ENCODE assay signal across 23 cellular contexts in the genomic region with DNA sequence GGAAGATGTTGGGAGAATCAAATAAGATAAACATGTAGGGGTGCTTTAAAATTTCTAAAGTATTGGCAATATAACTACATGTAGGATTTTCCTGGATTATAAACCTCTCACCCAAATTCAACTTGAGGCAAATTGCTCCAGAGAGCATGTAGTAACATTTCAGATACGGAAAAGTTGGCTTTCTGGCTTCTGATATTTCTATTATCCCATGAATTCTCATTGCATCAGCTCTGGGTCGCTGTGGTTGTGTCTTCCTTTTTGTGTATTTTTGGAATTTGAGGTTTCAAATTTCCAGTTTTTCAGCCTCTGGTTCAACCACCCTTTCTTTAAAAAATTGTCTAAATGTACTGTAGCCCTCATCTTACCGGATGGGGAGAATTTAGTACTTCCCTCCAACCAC.
"Had no signal": no experiment of that assay in that cellular context is flagged by ENCODE, and none has a peak within 500 bp of the region (broad histone marks: within the 10 kb centered on the region; RNA-seq: fewer than 3 reads in every experiment).

No MANE protein-coding gene starts in this region.

- H3K27me3 ChIP-seq: esophagus squamous epithelium, gastrocnemius medialis, hepatocyte, sigmoid colon, stomach, thyroid gland, upper lobe of left lung had no signal

- H3K36me3 Mint-ChIP-seq: activated naive CD4-positive, alpha-beta T cell treated with anti-CD3 and anti-CD28 coated beads, Interleukin-2, amount 50 U/mL, for 72 hours; naive B cell; stimulated activated naive B cell treated with anti-CD40 and anti-IgM and Interleukin-4, amounts not matched to agents 10 μg/mL and 1 μg/mL and 100 μg/mL, for 72 hours had no signal

- DNase-seq: activated CD4-positive, CD25-positive, alpha-beta regulatory T cell; activated naive CD4-positive, alpha-beta T cell; activated T-cell treated with anti-CD3 and anti-CD28 coated beads for 4 hours; anterior cingulate cortex; esophagus squamous epithelium; gastrocnemius medialis; left ventricle myocardium inferior; naive B cell; psoas muscle; sigmoid colon; stimulated activated naive B cell treated with anti-CD40 and anti-IgM and Interleukin-4, amounts not matched to agents 10 μg/mL and 1 μg/mL and 100 μg/mL, for 72 hours; stomach; thyroid gland; upper lobe of left lung had no signal

- H3K4me3 Mint-ChIP-seq: activated T-cell treated with anti-CD3 and anti-CD28 coated beads, Interleukin-2, amount 50 U/mL, for 72 hours; central memory CD8-positive, alpha-beta T cell; dendritic cell treated with granulocyte-macrophage colony-stimulating factor and Interleukin-4, amounts not matched to agents 40 ng/mL and 50 ng/mL, for 4 days; endodermal cell; naive B cell; stimulated activated naive B cell treated with anti-CD40 and anti-IgM and Interleukin-4, amounts not matched to agents 10 μg/mL and 1 μg/mL and 100 μg/mL, for 72 hours had no signal

- H3K9me3 Mint-ChIP-seq: activated naive CD4-positive, alpha-beta T cell treated with anti-CD3 and anti-CD28 coated beads, Interleukin-2, amount 50 U/mL, for 72 hours; activated T-cell treated with anti-CD3 and anti-CD28 coated beads, Interleukin-2, amount 50 U/mL, for 72 hours; central memory CD8-positive, alpha-beta T cell; dendritic cell treated with granulocyte-macrophage colony-stimulating factor and Interleukin-4, amounts not matched to agents 40 ng/mL and 50 ng/mL, for 4 days; endodermal cell; naive B cell; stimulated activated naive B cell treated with anti-CD40 and anti-IgM and Interleukin-4, amounts not matched to agents 10 μg/mL and 1 μg/mL and 100 μg/mL, for 72 hours had no signal

- H3K4me1 Mint-ChIP-seq: central memory CD8-positive, alpha-beta T cell; naive B cell had no signal

- H3K27ac ChIP-seq: esophagus squamous epithelium, gastrocnemius medialis, left ventricle myocardium inferior, parathyroid adenoma, psoas muscle, sigmoid colon, stomach, thyroid gland, upper lobe of left lung had no signal

- H3K4me1 ChIP-seq: esophagus squamous epithelium, gastrocnemius medialis, left ventricle myocardium inferior, parathyroid adenoma, psoas muscle, sigmoid colon, stomach, upper lobe of left lung had no signal

- H3K27me3 Mint-ChIP-seq: central memory CD8-positive, alpha-beta T cell; dendritic cell treated with granulocyte-macrophage colony-stimulating factor and Interleukin-4, amounts not matched to agents 40 ng/mL and 50 ng/mL, for 4 days; stimulated activated naive B cell treated with anti-CD40 and anti-IgM and Interleukin-4, amounts not matched to agents 10 μg/mL and 1 μg/mL and 100 μg/mL, for 72 hours had no signal

- H3K9me3 ChIP-seq: esophagus squamous epithelium, gastrocnemius medialis, left ventricle myocardium inferior, psoas muscle, sigmoid colon, stomach, thyroid gland, upper lobe of left lung had no signal

- H3K4me3 ChIP-seq: esophagus squamous epithelium, gastrocnemius medialis, hepatocyte, left ventricle myocardium inferior, lung, psoas muscle, sigmoid colon, stomach, thyroid gland, upper lobe of left lung had no signal

- FAIRE-seq: bronchial epithelial cell had no signal

- H3K4me2 ChIP-seq: hepatocyte had no signal

- H2AFZ ChIP-seq: hepatocyte, parathyroid adenoma had no signal

- H3K9ac ChIP-seq: parathyroid adenoma had no signal

- H3K36me3 ChIP-seq: esophagus squamous epithelium, gastrocnemius medialis, left ventricle myocardium inferior, sigmoid colon, stomach, thyroid gland, upper lobe of left lung had no signal

- H3K27ac Mint-ChIP-seq: activated naive CD4-positive, alpha-beta T cell treated with anti-CD3 and anti-CD28 coated beads, Interleukin-2, amount 50 U/mL, for 72 hours; activated T-cell treated with anti-CD3 and anti-CD28 coated beads, Interleukin-2, amount 50 U/mL, for 72 hours; dendritic cell treated with granulocyte-macrophage colony-stimulating factor and Interleukin-4, amounts not matched to agents 40 ng/mL and 50 ng/mL, for 4 days; endodermal cell; stimulated activated naive B cell treated with anti-CD40 and anti-IgM and Interleukin-4, amounts not matched to agents 10 μg/mL and 1 μg/mL and 100 μg/mL, for 72 hours had no signal

- H3K79me2 ChIP-seq: hepatocyte, parathyroid adenoma had no signal
